In the genomic region with DNA sequence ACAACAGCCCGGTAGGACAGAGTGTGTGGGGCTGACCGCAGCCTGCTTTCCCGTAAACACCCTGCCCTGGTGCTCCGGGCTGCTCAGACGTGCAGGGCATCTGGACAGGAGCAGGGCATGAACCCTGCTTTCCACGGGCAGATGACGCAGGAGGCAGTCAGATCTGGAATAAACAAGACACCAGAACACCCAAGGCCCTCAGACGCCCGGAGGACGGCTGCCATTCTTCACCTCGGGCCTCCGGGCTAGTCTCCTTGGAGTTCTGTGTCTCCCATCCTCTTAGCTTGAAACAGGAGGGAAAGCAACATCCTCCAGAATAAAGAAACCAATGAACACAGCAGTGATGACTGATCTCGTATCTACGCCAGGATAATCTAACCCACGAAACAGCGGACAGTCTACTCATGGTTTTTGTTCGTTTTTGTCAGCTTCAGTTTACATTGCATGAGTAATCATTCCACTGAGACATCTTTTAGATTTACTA, we compare ENCODE assay signal across 9 cellular contexts. TPM values are rescaled to one million over a fixed set of nuclear protein-coding genes. Genes with fewer than 3 reads are reported as not detected.
DNase-seq lines count a peak whose midpoint lies in the region; ATAC-seq and TF ChIP-seq lines count a peak whose summit lies in the region.
"Had no signal": no experiment of that assay in that cellular context is flagged by ENCODE, and none has a peak within 500 bp of the region (broad histone marks: within the 10 kb centered on the region; RNA-seq: fewer than 3 reads in every experiment).

No MANE protein-coding gene starts in this region.

- no peak for TF ChIP-seq CTCF in coronary artery (IDR thresholded peaks at IDR 0.05)

- no peaks in the 10 kb centered on the region for H3K9me3 ChIP-seq in muscle layer of colon (ENCODE audit: low read length)

- H3K9ac ChIP-seq in muscle layer of colon (ENCODE audit: low read length): no peak overlapping the region

- no peaks in the 10 kb centered on the region for H3K36me3 ChIP-seq in muscle layer of colon (ENCODE audit: insufficient read depth, low read length)

- ATAC-seq in HG02870 (IDR thresholded peaks at IDR 0.05; ENCODE audit: unreplicated experiment): no peak
- ATAC-seq: stimulated activated naive CD8-positive, alpha-beta T cell treated with anti-CD3 and anti-CD28 coated beads, Interleukin-15, Interleukin-2, amounts not matched to agents 100 U/mL and 50 U/mL, for 24 hours had no signal

- H3K4me3 ChIP-seq in coronary artery: no peak overlapping the region
- no peak overlapping the region for H3K4me3 ChIP-seq in muscle layer of colon (ENCODE audit: low read depth in 1 of 2, low read length in 2 of 2)

- no peaks in the 10 kb centered on the region for H3K27me3 ChIP-seq in muscle layer of colon (ENCODE audit: control insufficient read depth in 1 of 2, insufficient read depth in 2 of 2, low read length in 2 of 2)

- DNase-seq in A172 (ENCODE audit: low spot score): peak; percentile 82
- peak; percentile 88 for DNase-seq in LHCN-M2 (ENCODE audit: low read depth)
- no peak for DNase-seq in coronary artery (ENCODE audit: low spot score)
- no peak for DNase-seq in activated CD4-positive, alpha-beta T cell treated with anti-CD3 and anti-CD28 coated beads, Interleukin-2, amount 50 U/mL, for 1 hour
- DNase-seq in NCI-H2107 (lab: John Stamatoyannopoulos, UW): no peak
- DNase-seq in activated CD4-positive, CD25-positive, alpha-beta regulatory T cell (lab: John Stamatoyannopoulos, UW): no peak
- DNase-seq: stimulated activated naive CD8-positive, alpha-beta T cell treated with anti-CD3 and anti-CD28 coated beads, Interleukin-15, Interleukin-2, amounts not matched to agents 100 U/mL and 50 U/mL, for 24 hours had no signal

- H3K27ac ChIP-seq in coronary artery: peak overlapping the region; percentile 18 to 57
- peak overlapping the region; percentile 90 for H3K27ac ChIP-seq in muscle layer of colon (ENCODE audit: low read depth, low read length)

- H3K4me1 ChIP-seq in muscle layer of colon (ENCODE audit: insufficient read depth, low read length): peaks cover 62% of the 10 kb centered on the region

RNA-seq across cellular contexts. Expression of a gene that starts 7.3 kb away (rescaled TPM):
- total RNA-seq in A172 (2014; rRNA removed; shearing (Covaris generic)): 98.5 and 124 TPM in 2 replicates
- 122 and 126 TPM in 2 replicates for total RNA-seq in LHCN-M2 (2014; rRNA removed)
- polyA plus RNA-seq in LHCN-M2 (2012): 151 TPM

Comparison
In these comparisons a context has a peak if more than half of its experiments do, and no peak if none do; other contexts are left out.
1. DNase-seq: peak in A172 (single experiment) and LHCN-M2 (single experiment); none in coronary artery (single experiment), activated CD4-positive, alpha-beta T cell treated with anti-CD3 and anti-CD28 coated beads, Interleukin-2, amount 50 U/mL, for 1 hour (single experiment), NCI-H2107 (single experiment) and activated CD4-positive, CD25-positive, alpha-beta regulatory T cell (0 of 4).